In genomic region chr17:39674702-39675389, GRCh38 we compare ENCODE assay signal across 1 cellular context.
TF ChIP-seq lines count a peak whose summit lies in the region.

No MANE protein-coding gene starts in this region.

TF ChIP-seq in HepG2, 621 proteins besides CTCF, POLR2A, EP300 and RAD21 (continued from another document and continues in another):
- TF ChIP-seq, protein P1, sequence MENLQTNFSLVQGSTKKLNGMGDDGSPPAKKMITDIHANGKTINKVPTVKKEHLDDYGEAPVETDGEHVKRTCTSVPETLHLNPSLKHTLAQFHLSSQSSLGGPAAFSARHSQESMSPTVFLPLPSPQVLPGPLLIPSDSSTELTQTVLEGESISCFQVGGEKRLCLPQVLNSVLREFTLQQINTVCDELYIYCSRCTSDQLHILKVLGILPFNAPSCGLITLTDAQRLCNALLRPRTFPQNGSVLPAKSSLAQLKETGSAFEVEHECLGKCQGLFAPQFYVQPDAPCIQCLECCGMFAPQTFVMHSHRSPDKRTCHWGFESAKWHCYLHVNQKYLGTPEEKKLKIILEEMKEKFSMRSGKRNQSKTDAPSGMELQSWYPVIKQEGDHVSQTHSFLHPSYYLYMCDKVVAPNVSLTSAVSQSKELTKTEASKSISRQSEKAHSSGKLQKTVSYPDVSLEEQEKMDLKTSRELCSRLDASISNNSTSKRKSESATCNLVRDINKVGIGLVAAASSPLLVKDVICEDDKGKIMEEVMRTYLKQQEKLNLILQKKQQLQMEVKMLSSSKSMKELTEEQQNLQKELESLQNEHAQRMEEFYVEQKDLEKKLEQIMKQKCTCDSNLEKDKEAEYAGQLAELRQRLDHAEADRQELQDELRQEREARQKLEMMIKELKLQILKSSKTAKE (CRISPR knock-in tag; IDR thresholded peaks at IDR 0.05; ENCODE audit: borderline replicate concordance): no peak
- TF ChIP-seq, protein P2, sequence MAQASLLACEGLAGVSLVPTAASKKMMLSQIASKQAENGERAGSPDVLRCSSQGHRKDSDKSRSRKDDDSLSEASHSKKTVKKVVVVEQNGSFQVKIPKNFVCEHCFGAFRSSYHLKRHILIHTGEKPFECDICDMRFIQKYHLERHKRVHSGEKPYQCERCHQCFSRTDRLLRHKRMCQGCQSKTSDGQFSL (CRISPR knock-in tag; IDR thresholded peaks at IDR 0.05): no peak
- peak; percentile 67; the same call in 1 of the 2 replicates for TF ChIP-seq YEATS2 (CRISPR knock-in tag; IDR thresholded peaks at IDR 0.05; ENCODE audit: borderline replicate concordance)
- TF ChIP-seq MYPOP (CRISPR knock-in tag; IDR thresholded peaks at IDR 0.05): no peak; the same call in 1 of the 2 replicates
- no peak for TF ChIP-seq TRIM24 (CRISPR knock-in tag; IDR thresholded peaks at IDR 0.05)
- no peak for TF ChIP-seq MLLT10 (CRISPR knock-in tag; IDR thresholded peaks at IDR 0.05)
- 0 out of 2 replicates have a peak, but pooled peaks have one; percentile 44 for TF ChIP-seq ARID2 (CRISPR knock-in tag; IDR thresholded peaks at IDR 0.05; ENCODE audit: borderline replicate concordance)
- 0 out of 2 replicates have a peak, but pooled peaks have one; percentile 22 for TF ChIP-seq NCOA1 (CRISPR knock-in tag; IDR thresholded peaks at IDR 0.05)
- 0 out of 2 replicates have a peak, but pooled peaks have one; percentile 6 for TF ChIP-seq ZBTB26 (CRISPR knock-in tag; IDR thresholded peaks at IDR 0.05; ENCODE audit: borderline replicate concordance)
- TF ChIP-seq DPF2 (CRISPR knock-in tag; IDR thresholded peaks at IDR 0.05; ENCODE audit: borderline replicate concordance, low read depth): 0 out of 2 replicates have a peak, but pooled peaks have one; percentile 37
- TF ChIP-seq ZNF749 (CRISPR knock-in tag; IDR thresholded peaks at IDR 0.05; ENCODE audit: borderline replicate concordance): no peak
- TF ChIP-seq CREB3 (CRISPR knock-in tag; IDR thresholded peaks at IDR 0.05): no peak
- no peak for TF ChIP-seq ZKSCAN1 (IDR thresholded peaks at IDR 0.05; ENCODE audit: low read length)
- no peak for TF ChIP-seq NONO (IDR thresholded peaks at IDR 0.05)
- peak; percentile 46; the same call in 1 of the 2 replicates for TF ChIP-seq NONO (CRISPR knock-in tag; conservative IDR thresholded peaks at IDR 0.05)
- TF ChIP-seq NAIF1 (CRISPR knock-in tag; IDR thresholded peaks at IDR 0.05; ENCODE audit: borderline replicate concordance): no peak
- TF ChIP-seq RFX3 (CRISPR knock-in tag; IDR thresholded peaks at IDR 0.05): 0 out of 2 replicates have a peak, but pooled peaks have one; percentile 16
- TF ChIP-seq, protein P3, sequence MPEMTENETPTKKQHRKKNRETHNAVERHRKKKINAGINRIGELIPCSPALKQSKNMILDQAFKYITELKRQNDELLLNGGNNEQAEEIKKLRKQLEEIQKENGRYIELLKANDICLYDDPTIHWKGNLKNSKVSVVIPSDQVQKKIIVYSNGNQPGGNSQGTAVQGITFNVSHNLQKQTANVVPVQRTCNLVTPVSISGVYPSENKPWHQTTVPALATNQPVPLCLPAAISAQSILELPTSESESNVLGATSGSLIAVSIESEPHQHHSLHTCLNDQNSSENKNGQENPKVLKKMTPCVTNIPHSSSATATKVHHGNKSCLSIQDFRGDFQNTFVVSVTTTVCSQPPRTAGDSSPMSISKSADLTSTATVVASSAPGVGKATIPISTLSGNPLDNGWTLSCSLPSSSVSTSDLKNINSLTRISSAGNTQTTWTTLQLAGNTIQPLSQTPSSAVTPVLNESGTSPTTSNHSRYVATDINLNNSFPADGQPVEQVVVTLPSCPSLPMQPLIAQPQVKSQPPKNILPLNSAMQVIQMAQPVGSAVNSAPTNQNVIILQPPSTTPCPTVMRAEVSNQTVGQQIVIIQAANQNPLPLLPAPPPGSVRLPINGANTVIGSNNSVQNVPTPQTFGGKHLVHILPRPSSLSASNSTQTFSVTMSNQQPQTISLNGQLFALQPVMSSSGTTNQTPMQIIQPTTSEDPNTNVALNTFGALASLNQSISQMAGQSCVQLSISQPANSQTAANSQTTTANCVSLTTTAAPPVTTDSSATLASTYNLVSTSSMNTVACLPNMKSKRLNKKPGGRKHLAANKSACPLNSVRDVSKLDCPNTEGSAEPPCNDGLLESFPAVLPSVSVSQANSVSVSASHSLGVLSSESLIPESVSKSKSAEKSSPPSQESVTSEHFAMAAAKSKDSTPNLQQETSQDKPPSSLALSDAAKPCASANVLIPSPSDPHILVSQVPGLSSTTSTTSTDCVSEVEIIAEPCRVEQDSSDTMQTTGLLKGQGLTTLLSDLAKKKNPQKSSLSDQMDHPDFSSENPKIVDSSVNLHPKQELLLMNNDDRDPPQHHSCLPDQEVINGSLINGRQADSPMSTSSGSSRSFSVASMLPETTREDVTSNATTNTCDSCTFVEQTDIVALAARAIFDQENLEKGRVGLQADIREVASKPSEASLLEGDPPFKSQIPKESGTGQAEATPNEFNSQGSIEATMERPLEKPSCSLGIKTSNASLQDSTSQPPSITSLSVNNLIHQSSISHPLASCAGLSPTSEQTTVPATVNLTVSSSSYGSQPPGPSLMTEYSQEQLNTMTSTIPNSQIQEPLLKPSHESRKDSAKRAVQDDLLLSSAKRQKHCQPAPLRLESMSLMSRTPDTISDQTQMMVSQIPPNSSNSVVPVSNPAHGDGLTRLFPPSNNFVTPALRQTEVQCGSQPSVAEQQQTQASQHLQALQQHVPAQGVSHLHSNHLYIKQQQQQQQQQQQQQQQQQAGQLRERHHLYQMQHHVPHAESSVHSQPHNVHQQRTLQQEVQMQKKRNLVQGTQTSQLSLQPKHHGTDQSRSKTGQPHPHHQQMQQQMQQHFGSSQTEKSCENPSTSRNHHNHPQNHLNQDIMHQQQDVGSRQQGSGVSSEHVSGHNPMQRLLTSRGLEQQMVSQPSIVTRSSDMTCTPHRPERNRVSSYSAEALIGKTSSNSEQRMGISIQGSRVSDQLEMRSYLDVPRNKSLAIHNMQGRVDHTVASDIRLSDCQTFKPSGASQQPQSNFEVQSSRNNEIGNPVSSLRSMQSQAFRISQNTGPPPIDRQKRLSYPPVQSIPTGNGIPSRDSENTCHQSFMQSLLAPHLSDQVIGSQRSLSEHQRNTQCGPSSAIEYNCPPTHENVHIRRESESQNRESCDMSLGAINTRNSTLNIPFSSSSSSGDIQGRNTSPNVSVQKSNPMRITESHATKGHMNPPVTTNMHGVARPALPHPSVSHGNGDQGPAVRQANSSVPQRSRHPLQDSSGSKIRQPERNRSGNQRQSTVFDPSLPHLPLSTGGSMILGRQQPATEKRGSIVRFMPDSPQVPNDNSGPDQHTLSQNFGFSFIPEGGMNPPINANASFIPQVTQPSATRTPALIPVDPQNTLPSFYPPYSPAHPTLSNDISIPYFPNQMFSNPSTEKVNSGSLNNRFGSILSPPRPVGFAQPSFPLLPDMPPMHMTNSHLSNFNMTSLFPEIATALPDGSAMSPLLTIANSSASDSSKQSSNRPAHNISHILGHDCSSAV (CRISPR knock-in tag; IDR thresholded peaks at IDR 0.05; ENCODE audit: borderline replicate concordance): no peak
- TF ChIP-seq ZNF777 (CRISPR knock-in tag; IDR thresholded peaks at IDR 0.05): no peak
- TF ChIP-seq, protein P4, sequence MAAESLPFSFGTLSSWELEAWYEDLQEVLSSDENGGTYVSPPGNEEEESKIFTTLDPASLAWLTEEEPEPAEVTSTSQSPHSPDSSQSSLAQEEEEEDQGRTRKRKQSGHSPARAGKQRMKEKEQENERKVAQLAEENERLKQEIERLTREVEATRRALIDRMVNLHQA (CRISPR knock-in tag; IDR thresholded peaks at IDR 0.05): no peak
- no peak for TF ChIP-seq MATR3 (CRISPR knock-in tag; IDR thresholded peaks at IDR 0.05)
- TF ChIP-seq ARID3A (IDR thresholded peaks at IDR 0.05; ENCODE audit: low read depth, low read length): no peak
- TF ChIP-seq DRAP1 (CRISPR knock-in tag; IDR thresholded peaks at IDR 0.05): no peak
- no peak for TF ChIP-seq ARHGAP35 (CRISPR knock-in tag; IDR thresholded peaks at IDR 0.05; ENCODE audit: borderline replicate concordance)
- TF ChIP-seq CSRNP1 (CRISPR knock-in tag; IDR thresholded peaks at IDR 0.05): peak; percentile 86
- TF ChIP-seq ESRRA (CRISPR knock-in tag; IDR thresholded peaks at IDR 0.05; ENCODE audit: low read depth): no peak
- TF ChIP-seq MXI1 (IDR thresholded peaks at IDR 0.05; ENCODE audit: borderline replicate concordance, low read depth, low read length): peak; percentile 25; the same call in 1 of the 3 replicates
- no peak for TF ChIP-seq PAX8 (CRISPR knock-in tag; IDR thresholded peaks at IDR 0.05; ENCODE audit: borderline replicate concordance)
- no peak for TF ChIP-seq SATB2 (CRISPR knock-in tag; IDR thresholded peaks at IDR 0.05)
- no peak for TF ChIP-seq SMARCC2 (IDR thresholded peaks at IDR 0.05)
- no peak for TF ChIP-seq ZFAT (CRISPR knock-in tag; conservative IDR thresholded peaks at IDR 0.05)
- TF ChIP-seq FLYWCH1 (CRISPR knock-in tag; IDR thresholded peaks at IDR 0.05): no peak
- no peak for TF ChIP-seq RELA (CRISPR knock-in tag; IDR thresholded peaks at IDR 0.05)
- TF ChIP-seq ZNF746 (CRISPR knock-in tag; IDR thresholded peaks at IDR 0.05): peak; percentile 48; the same call in 1 of the 2 replicates
- no peak; the same call in 1 of the 2 replicates for TF ChIP-seq HNF4G (IDR thresholded peaks at IDR 0.05; ENCODE audit: borderline replicate concordance, low read depth, low read length)
- TF ChIP-seq HNF4G (CRISPR knock-in tag; IDR thresholded peaks at IDR 0.05; ENCODE audit: borderline replicate concordance, low read depth): 0 out of 2 replicates have a peak, but pooled peaks have one; percentile 28
- no peak for TF ChIP-seq NFE2L2 (IDR thresholded peaks at IDR 0.05; ENCODE audit: low read length)
- TF ChIP-seq ZNF446 (CRISPR knock-in tag; IDR thresholded peaks at IDR 0.05): no peak
- peak; percentile 52 for TF ChIP-seq POGK (CRISPR knock-in tag; conservative IDR thresholded peaks at IDR 0.05)
